ENCODE assay signal across 1 cellular context in the genomic region with DNA sequence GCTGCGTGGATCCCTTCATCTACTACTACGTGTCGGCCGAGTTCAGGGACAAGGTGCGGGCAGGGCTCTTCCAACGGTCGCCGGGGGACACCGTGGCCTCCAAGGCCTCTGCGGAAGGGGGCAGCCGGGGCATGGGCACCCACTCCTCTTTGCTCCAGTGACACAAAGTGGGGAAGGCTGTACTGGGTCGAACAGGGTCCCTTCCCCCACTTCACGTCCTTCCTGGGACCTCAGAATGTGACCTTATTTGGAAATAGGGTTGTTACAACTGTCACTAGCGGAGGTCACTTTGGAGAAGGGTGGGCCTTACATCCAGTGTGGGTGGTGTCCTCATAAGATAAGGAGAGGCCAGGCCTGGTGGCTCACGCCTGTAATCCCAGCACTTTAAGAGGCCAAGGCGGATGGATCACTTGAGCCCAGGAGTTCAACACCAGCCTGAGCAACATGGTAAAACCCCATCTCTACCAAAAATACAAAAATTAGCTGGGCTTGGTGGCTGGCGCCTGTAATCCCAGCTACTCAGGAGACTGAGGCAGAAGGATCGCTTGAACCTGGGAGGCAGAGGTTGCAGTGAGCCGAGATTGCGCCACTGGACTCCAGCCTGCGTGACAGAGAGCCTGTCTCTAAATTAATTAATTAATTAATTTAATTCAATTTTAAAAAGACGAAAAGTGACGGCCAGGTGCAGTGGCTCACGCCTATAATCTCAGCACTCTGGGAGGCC.
TF ChIP-seq lines count a peak whose summit lies in the region.

No MANE protein-coding gene starts in this region.

TF ChIP-seq in K562, 482 proteins besides CTCF, POLR2A, EP300 and RAD21 (continued from another document and continues in another):
- TF ChIP-seq MAFK (IDR thresholded peaks at IDR 0.05; ENCODE audit: low read length) (peak; percentile 44), GATAD2B (IDR thresholded peaks at IDR 0.05; ENCODE audit: borderline replicate concordance) (0 out of 2 replicates have a peak, but pooled peaks have one; percentile 20), KLF1 (tag; IDR thresholded peaks at IDR 0.05) (peak; percentile 94), ZNF347 (CRISPR knock-in tag; IDR thresholded peaks at IDR 0.05; ENCODE audit: low read depth) (no peak), ZNF274 (IDR thresholded peaks at IDR 0.05; ENCODE audit: borderline replicate concordance, low read depth, low read length) (no peak), ZNF253 (CRISPR knock-in tag; conservative IDR thresholded peaks at IDR 0.05) (no peak), ZNF3 (CRISPR knock-in tag; IDR thresholded peaks at IDR 0.05) (no peak), ZNF77 (CRISPR knock-in tag; IDR thresholded peaks at IDR 0.05) (no peak), CAMTA2 (CRISPR knock-in tag; conservative IDR thresholded peaks at IDR 0.05) (no peak), BACH1 (tag; IDR thresholded peaks at IDR 0.05) (peak; percentile 88), HDGF (IDR thresholded peaks at IDR 0.05) (no peak), TGIF2 (CRISPR knock-in tag; IDR thresholded peaks at IDR 0.05) (no peak), IRF2 (CRISPR knock-in tag; IDR thresholded peaks at IDR 0.05) (no peak), EHMT2 (IDR thresholded peaks at IDR 0.05) (no peak), BRCA1 (IDR thresholded peaks at IDR 0.05) (no peak), BRCA1 (CRISPR knock-in tag; IDR thresholded peaks at IDR 0.05) (no peak), RBM17 (IDR thresholded peaks at IDR 0.05; ENCODE audit: borderline replicate concordance, low read depth, low read length) (no peak), GTF2A2 (tag; IDR thresholded peaks at IDR 0.05) (no peak), PBX2 (CRISPR knock-in tag; IDR thresholded peaks at IDR 0.05; ENCODE audit: low read depth) (no peak), PBX2 (tag; conservative IDR thresholded peaks at IDR 0.05; ENCODE audit: low read depth) (peak; percentile 37; the same call in 1 of the 2 replicates), SMAD4 (CRISPR knock-in tag; conservative IDR thresholded peaks at IDR 0.05) (no peak), ZNF518B (CRISPR knock-in tag; IDR thresholded peaks at IDR 0.05) (no peak), BHLHE40 (IDR thresholded peaks at IDR 0.05; ENCODE audit: low read length) (peak; percentile 70), TAF1 (IDR thresholded peaks at IDR 0.05; ENCODE audit: control insufficient read depth, extremely low read depth, insufficient read depth, low read length, severe bottlenecking) (peak; percentile 47), CEBPZ (IDR thresholded peaks at IDR 0.05; ENCODE audit: borderline replicate concordance, low read depth, low read length) (no peak), CBX3 (IDR thresholded peaks at IDR 0.05; ENCODE audit: borderline replicate concordance in 1 of 2, low read length in 2 of 2) (no peak), ETV1 (tag; conservative IDR thresholded peaks at IDR 0.05; ENCODE audit: low read depth) (no peak; the same call in 1 of the 2 replicates), PHF20 (IDR thresholded peaks at IDR 0.05; ENCODE audit: partially characterized antibody) (no peak), CBX1 (IDR thresholded peaks at IDR 0.05; ENCODE audit: low read depth) (0 out of 2 replicates have a peak, but pooled peaks have one; percentile 21), FOXP1 (CRISPR knock-in tag; IDR thresholded peaks at IDR 0.05) (no peak), CREB1 (IDR thresholded peaks at IDR 0.05) (no peak), CREB1 (CRISPR knock-in tag; IDR thresholded peaks at IDR 0.05) (no peak), FOXJ3 (CRISPR knock-in tag; IDR thresholded peaks at IDR 0.05) (no peak), VEZF1 (CRISPR knock-in tag; IDR thresholded peaks at IDR 0.05) (peak; percentile 81)
- TF ChIP-seq, protein P1, sequence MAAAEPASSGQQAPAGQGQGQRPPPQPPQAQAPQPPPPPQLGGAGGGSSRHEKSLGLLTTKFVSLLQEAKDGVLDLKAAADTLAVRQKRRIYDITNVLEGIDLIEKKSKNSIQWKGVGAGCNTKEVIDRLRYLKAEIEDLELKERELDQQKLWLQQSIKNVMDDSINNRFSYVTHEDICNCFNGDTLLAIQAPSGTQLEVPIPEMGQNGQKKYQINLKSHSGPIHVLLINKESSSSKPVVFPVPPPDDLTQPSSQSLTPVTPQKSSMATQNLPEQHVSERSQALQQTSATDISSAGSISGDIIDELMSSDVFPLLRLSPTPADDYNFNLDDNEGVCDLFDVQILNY (CRISPR knock-in tag; IDR thresholded peaks at IDR 0.05): no peak
- TF ChIP-seq, protein P2, sequence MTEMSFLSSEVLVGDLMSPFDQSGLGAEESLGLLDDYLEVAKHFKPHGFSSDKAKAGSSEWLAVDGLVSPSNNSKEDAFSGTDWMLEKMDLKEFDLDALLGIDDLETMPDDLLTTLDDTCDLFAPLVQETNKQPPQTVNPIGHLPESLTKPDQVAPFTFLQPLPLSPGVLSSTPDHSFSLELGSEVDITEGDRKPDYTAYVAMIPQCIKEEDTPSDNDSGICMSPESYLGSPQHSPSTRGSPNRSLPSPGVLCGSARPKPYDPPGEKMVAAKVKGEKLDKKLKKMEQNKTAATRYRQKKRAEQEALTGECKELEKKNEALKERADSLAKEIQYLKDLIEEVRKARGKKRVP (CRISPR knock-in tag; IDR thresholded peaks at IDR 0.05): no peak; the same call in 1 of the 2 replicates
- TF ChIP-seq, protein P3, sequence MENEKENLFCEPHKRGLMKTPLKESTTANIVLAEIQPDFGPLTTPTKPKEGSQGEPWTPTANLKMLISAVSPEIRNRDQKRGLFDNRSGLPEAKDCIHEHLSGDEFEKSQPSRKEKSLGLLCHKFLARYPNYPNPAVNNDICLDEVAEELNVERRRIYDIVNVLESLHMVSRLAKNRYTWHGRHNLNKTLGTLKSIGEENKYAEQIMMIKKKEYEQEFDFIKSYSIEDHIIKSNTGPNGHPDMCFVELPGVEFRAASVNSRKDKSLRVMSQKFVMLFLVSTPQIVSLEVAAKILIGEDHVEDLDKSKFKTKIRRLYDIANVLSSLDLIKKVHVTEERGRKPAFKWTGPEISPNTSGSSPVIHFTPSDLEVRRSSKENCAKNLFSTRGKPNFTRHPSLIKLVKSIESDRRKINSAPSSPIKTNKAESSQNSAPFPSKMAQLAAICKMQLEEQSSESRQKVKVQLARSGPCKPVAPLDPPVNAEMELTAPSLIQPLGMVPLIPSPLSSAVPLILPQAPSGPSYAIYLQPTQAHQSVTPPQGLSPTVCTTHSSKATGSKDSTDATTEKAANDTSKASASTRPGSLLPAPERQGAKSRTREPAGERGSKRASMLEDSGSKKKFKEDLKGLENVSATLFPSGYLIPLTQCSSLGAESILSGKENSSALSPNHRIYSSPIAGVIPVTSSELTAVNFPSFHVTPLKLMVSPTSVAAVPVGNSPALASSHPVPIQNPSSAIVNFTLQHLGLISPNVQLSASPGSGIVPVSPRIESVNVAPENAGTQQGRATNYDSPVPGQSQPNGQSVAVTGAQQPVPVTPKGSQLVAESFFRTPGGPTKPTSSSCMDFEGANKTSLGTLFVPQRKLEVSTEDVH (IDR thresholded peaks at IDR 0.05; ENCODE audit: low read depth, partially characterized antibody): peak; percentile 56
- TF ChIP-seq, protein P4, sequence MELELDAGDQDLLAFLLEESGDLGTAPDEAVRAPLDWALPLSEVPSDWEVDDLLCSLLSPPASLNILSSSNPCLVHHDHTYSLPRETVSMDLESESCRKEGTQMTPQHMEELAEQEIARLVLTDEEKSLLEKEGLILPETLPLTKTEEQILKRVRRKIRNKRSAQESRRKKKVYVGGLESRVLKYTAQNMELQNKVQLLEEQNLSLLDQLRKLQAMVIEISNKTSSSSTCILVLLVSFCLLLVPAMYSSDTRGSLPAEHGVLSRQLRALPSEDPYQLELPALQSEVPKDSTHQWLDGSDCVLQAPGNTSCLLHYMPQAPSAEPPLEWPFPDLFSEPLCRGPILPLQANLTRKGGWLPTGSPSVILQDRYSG (tag; conservative IDR thresholded peaks at IDR 0.05; ENCODE audit: low read depth): 0 out of 2 replicates have a peak, but pooled peaks have one; percentile 21
- TF ChIP-seq, protein P5, sequence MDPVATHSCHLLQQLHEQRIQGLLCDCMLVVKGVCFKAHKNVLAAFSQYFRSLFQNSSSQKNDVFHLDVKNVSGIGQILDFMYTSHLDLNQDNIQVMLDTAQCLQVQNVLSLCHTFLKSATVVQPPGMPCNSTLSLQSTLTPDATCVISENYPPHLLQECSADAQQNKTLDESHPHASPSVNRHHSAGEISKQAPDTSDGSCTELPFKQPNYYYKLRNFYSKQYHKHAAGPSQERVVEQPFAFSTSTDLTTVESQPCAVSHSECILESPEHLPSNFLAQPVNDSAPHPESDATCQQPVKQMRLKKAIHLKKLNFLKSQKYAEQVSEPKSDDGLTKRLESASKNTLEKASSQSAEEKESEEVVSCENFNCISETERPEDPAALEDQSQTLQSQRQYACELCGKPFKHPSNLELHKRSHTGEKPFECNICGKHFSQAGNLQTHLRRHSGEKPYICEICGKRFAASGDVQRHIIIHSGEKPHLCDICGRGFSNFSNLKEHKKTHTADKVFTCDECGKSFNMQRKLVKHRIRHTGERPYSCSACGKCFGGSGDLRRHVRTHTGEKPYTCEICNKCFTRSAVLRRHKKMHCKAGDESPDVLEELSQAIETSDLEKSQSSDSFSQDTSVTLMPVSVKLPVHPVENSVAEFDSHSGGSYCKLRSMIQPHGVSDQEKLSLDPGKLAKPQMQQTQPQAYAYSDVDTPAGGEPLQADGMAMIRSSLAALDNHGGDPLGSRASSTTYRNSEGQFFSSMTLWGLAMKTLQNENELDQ (CRISPR knock-in tag; IDR thresholded peaks at IDR 0.05; ENCODE audit: borderline replicate concordance): no peak
